Comparison of ENCODE assay signal across 34 cellular contexts in the genomic region with DNA sequence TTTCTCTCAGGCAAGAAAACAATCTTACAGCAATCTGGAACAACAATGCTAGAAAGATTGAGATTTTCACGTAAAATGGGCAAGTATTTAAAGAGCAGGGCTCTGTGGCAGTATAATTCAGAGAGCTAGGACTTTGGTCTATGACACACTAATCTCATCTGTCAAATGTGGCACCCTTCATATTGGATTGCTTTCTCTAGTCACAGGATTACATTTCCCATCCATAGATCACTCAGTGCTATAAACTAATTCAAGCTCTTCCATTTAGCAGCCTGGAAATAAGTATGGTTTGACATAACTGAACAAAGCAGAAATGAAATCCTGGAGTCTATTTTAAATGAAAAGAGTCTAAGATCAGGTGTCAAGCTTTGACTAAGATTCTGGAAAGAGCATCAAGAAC.
"Had no signal": no experiment of that assay in that cellular context is flagged by ENCODE, and none has a peak within 500 bp of the region (broad histone marks: within the 10 kb centered on the region; RNA-seq: fewer than 3 reads in every experiment).

No MANE protein-coding gene starts in this region.

- H3K4me3 ChIP-seq: MG63 had no signal

- H3K36me3 ChIP-seq: MG63 had no signal

- H3K9me3 ChIP-seq: MG63 had no signal

- H3K9ac ChIP-seq: KMS-11 had no signal

- H3K27ac ChIP-seq: KMS-11 had no signal

- H3K4me2 ChIP-seq: KMS-11 had no signal

- H3K27me3 ChIP-seq: MG63 had no signal

- DNase-seq: Karpas-422, Kasumi-1, KG1, MG63, MM.1S, MV-4-11, NCI-H1048, NCI-H1092, NCI-H1092 treated with DMSO at 0.1 percent for 48 hours, NCI-H1105, NCI-H1105 treated with DMSO at 0.1 percent for 48 hours, NCI-H1417, NCI-H1417 treated with DMSO at 0.1 percent for 48 hours, NCI-H1436, NCI-H1436 treated with DMSO at 0.1 percent for 48 hours, NCI-H146, NCI-H1694, NCI-H1694 treated with DMSO at 0.1 percent for 48 hours, NCI-H187, NCI-H187 treated with DMSO at 0.1 percent for 48 hours, NCI-H1930, NCI-H2029, NCI-H2029 treated with DMSO at 0.1 percent for 48 hours, NCI-H2081, NCI-H2081 treated with DMSO at 0.1 percent for 48 hours, NCI-H2107, NCI-H2171, NCI-H2171 treated with DMSO at 0.1 percent for 48 hours, NCI-H2227 treated with DMSO at 0.1 percent for 48 hours, NCI-H226, NCI-H345, NCI-H446, NCI-H446 treated with DMSO at 0.1 percent for 48 hours had no signal
